ENCODE assay signal across 28 cellular contexts in genomic region chr1:114087495-114087894, GRCh38.
"Had no signal": no experiment of that assay in that cellular context is flagged by ENCODE, and none has a peak within 500 bp of the region (broad histone marks: within the 10 kb centered on the region; RNA-seq: fewer than 3 reads in every experiment).

No MANE protein-coding gene starts in this region.

- H3K27ac Mint-ChIP-seq: naive thymus-derived CD4-positive, alpha-beta T cell; nephron; neural progenitor cell; progenitor cell of endocrine pancreas; stimulated activated naive B cell treated with anti-CD40 and anti-IgM and Interleukin-4, amounts not matched to agents 10 μg/mL and 1 μg/mL and 100 μg/mL, for 72 hours; stimulated activated naive CD8-positive, alpha-beta T cell treated with anti-CD3 and anti-CD28 coated beads, Interleukin-15, Interleukin-2, amounts not matched to agents 100 ng/mL and 50 ng/mL, for 24 hours had no signal

- H3K79me2 ChIP-seq: parathyroid adenoma had no signal

- H3K4me1 Mint-ChIP-seq: stimulated activated naive B cell treated with anti-CD40 and anti-IgM and Interleukin-4, amounts not matched to agents 10 μg/mL and 1 μg/mL and 100 μg/mL, for 72 hours had no signal

- FAIRE-seq: small intestine had no signal

- H3K9me3 Mint-ChIP-seq: naive thymus-derived CD4-positive, alpha-beta T cell; natural killer cell; stimulated activated naive B cell treated with anti-CD40 and anti-IgM and Interleukin-4, amounts not matched to agents 10 μg/mL and 1 μg/mL and 100 μg/mL, for 72 hours; stimulated activated naive CD8-positive, alpha-beta T cell treated with anti-CD3 and anti-CD28 coated beads, Interleukin-15, Interleukin-2, amounts not matched to agents 100 ng/mL and 50 ng/mL, for 24 hours had no signal

- H3K4me2 ChIP-seq: neural progenitor cell had no signal

- DNase-seq: naive thymus-derived CD4-positive, alpha-beta T cell; natural killer cell; occipital lobe; ovary; posterior cingulate gyrus; psoas muscle; right cardiac atrium; right lobe of liver; sigmoid colon; small intestine; stimulated activated CD4-positive, alpha-beta T cell treated with anti-CD3 and anti-CD28 coated beads, Interleukin-15, amount 100 ng/mL, for 24 hours; stimulated activated CD4-positive, alpha-beta T cell treated with anti-CD3 and anti-CD28 coated beads, Interleukin-2, amount 100 ng/mL, for 24 hours; stimulated activated CD4-positive, alpha-beta T cell treated with anti-CD3 and anti-CD28 coated beads, Interleukin-2, amount 100 ng/mL, for 48 hours; stimulated activated CD4-positive, alpha-beta T cell treated with anti-CD3 and anti-CD28 coated beads, Interleukin-4, amount 100 ng/mL, for 24 hours; stimulated activated naive B cell treated with anti-CD40 and anti-IgM and Interleukin-4, amounts not matched to agents 10 μg/mL and 1 μg/mL and 100 μg/mL, for 72 hours; stimulated activated naive CD4-positive, alpha-beta T cell treated with Interleukin-2 at 50 U/mL for 16 hours; stomach; thyroid gland; trophoblast cell; upper lobe of left lung; uterus had no signal

- H3K27ac ChIP-seq: ovary, parathyroid adenoma, psoas muscle, right lobe of liver, sigmoid colon, stomach, thoracic aorta, thyroid gland, tibial nerve, upper lobe of left lung, uterus had no signal

- H3K36me3 ChIP-seq: neural progenitor cell, ovary, right lobe of liver, sigmoid colon, stomach, thoracic aorta, thyroid gland, tibial nerve, upper lobe of left lung, uterus had no signal

- H2AFZ ChIP-seq: neural progenitor cell, parathyroid adenoma had no signal

- H3K9me3 ChIP-seq: ovary, psoas muscle, right lobe of liver, sigmoid colon, stomach, thoracic aorta, thyroid gland, tibial nerve, upper lobe of left lung, uterus had no signal

- H3K4me3 Mint-ChIP-seq: naive thymus-derived CD4-positive, alpha-beta T cell; nephron; neural progenitor cell; stimulated activated naive B cell treated with anti-CD40 and anti-IgM and Interleukin-4, amounts not matched to agents 10 μg/mL and 1 μg/mL and 100 μg/mL, for 72 hours; stimulated activated naive CD8-positive, alpha-beta T cell treated with anti-CD3 and anti-CD28 coated beads, Interleukin-15, Interleukin-2, amounts not matched to agents 100 ng/mL and 50 ng/mL, for 24 hours had no signal

- H3K27me3 ChIP-seq: neural progenitor cell, ovary, right lobe of liver, sigmoid colon, stomach, thyroid gland, tibial nerve, upper lobe of left lung, uterus had no signal

- H3K9ac ChIP-seq: neural progenitor cell, parathyroid adenoma had no signal

- H3K4me3 ChIP-seq: neural progenitor cell, ovary, psoas muscle, right lobe of liver, sigmoid colon, stomach, thoracic aorta, thyroid gland, tibial nerve, upper lobe of left lung, uterus had no signal

- H3K36me3 Mint-ChIP-seq: naive thymus-derived CD4-positive, alpha-beta T cell; natural killer cell; stimulated activated naive B cell treated with anti-CD40 and anti-IgM and Interleukin-4, amounts not matched to agents 10 μg/mL and 1 μg/mL and 100 μg/mL, for 72 hours had no signal

- H3K4me1 ChIP-seq: parathyroid adenoma, right lobe of liver, thyroid gland, tibial nerve, uterus had no signal
